Comparison of ENCODE assay signal across 9 cellular contexts in the genomic region with DNA sequence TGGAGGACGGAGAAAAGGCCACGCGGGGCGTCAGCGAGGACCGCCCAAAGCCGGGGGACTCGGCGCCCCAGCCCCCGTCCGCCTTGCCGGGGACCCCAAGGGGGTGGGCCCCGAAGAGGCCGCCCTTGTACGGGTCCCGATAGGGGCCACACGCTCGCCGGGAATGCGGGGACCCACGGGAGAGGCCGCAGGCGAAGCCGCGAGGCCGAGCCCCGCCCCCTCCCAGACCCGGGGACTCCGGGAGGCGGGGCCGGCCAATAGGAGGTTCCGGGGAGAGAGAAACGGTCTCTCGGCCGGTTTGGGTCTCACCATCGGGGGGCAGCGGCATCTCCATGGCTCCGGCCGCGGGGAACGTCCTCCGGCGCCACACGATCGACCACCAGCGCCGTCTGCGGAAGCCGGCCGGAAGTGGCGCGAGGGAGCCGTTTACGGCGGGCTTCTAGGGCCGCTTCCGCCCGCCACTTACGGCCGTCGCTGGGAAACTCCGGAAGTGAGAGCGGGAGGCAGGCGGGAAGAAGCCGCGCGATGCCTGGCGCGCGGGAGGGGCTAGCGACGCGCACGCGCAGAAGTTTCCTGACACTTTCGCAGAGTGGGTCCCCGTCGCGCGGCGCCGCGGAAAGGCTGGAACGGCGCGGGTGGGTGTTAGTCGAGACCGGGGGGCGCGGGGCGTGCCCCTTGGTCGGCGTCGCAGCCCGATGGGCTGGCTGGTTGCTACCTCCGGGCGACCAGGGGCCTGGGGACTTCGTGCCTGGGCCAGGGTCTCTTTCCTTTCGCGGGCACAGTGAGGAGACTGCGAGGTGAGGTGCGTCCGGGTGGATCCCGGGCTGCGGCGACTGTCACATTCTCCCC. TPM values are rescaled to one million over a fixed set of nuclear protein-coding genes. Genes with fewer than 3 reads are reported as not detected.
DNase-seq lines count a peak whose midpoint lies in the region; ATAC-seq, FAIRE-seq and TF ChIP-seq lines count a peak whose summit lies in the region.
"Had no signal": no experiment of that assay in that cellular context is flagged by ENCODE, and none has a peak within 500 bp of the region (broad histone marks: within the 10 kb centered on the region; RNA-seq: fewer than 3 reads in every experiment).

A gene with protein sequence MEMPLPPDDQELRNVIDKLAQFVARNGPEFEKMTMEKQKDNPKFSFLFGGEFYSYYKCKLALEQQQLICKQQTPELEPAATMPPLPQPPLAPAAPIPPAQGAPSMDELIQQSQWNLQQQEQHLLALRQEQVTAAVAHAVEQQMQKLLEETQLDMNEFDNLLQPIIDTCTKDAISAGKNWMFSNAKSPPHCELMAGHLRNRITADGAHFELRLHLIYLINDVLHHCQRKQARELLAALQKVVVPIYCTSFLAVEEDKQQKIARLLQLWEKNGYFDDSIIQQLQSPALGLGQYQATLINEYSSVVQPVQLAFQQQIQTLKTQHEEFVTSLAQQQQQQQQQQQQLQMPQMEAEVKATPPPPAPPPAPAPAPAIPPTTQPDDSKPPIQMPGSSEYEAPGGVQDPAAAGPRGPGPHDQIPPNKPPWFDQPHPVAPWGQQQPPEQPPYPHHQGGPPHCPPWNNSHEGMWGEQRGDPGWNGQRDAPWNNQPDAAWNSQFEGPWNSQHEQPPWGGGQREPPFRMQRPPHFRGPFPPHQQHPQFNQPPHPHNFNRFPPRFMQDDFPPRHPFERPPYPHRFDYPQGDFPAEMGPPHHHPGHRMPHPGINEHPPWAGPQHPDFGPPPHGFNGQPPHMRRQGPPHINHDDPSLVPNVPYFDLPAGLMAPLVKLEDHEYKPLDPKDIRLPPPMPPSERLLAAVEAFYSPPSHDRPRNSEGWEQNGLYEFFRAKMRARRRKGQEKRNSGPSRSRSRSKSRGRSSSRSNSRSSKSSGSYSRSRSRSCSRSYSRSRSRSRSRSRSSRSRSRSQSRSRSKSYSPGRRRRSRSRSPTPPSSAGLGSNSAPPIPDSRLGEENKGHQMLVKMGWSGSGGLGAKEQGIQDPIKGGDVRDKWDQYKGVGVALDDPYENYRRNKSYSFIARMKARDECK (minus strand): TSS at position 393 of the 849 bp plus-strand sequence. CDS start 59 bp downstream, at position 334.

- dilution Hi-C loops in keratinocyte (cut with MboI; ENCODE audit: extremely low pct_ligation_motif_present, low sequenced_read_pairs): no loop called here

- DNase-seq in AG20443 (ENCODE audit: low spot score): peak; percentile 99
- DNase-seq in NCI-H460 (ENCODE audit: extremely low read depth, low read depth): peak; percentile 84
- DNase-seq in activated CD4-positive, CD25-positive, alpha-beta regulatory T cell treated with anti-CD3 and anti-CD28 coated beads, Interleukin-2, amount 50 U/mL, for 72 hours: peak; percentile 95
- DNase-seq in cerebellar cortex (ENCODE audit: low spot score): peak; percentile 93
- DNase-seq in keratinocyte (ENCODE audit: low read depth, low spot score): peak; percentile 61
- DNase-seq in stimulated activated CD4-positive, alpha-beta T cell treated with anti-CD3 and anti-CD28 coated beads, Interleukin-12 subunit alpha, Interleukin-12 subunit beta, amount 100 ng/mL, for 48 hours (ENCODE audit: low read depth in 2 of 3, low spot score in 1 of 3): peak; percentile 88 to 93 (median 88)

- H3K27ac ChIP-seq in keratinocyte (ENCODE audit: control insufficient read depth, insufficient read depth, low read length): peak within 1 kb of the TSS; percentile 80

- no peaks in the 10 kb centered on the region for H3K27me3 ChIP-seq in keratinocyte (ENCODE audit: control insufficient read depth, extremely low read depth, insufficient read depth, low read length)

- peaks cover 66% of the 10 kb centered on the region for H3K79me2 ChIP-seq in keratinocyte (ENCODE audit: control insufficient read depth, insufficient read depth, low read length)

- peaks cover 14 to 27% of the 10 kb centered on the region in 2 experiments for H3K36me3 ChIP-seq in keratinocyte (ENCODE audit: control insufficient read depth in 2 of 2, extremely low read depth in 1 of 2, insufficient read depth in 2 of 2, low read length in 2 of 2)

- peak within 1 kb of the TSS; percentile 94 for H3K9ac ChIP-seq in keratinocyte (ENCODE audit: control insufficient read depth, extremely low read depth, insufficient read depth, low read length)

- H3K4me3 ChIP-seq in keratinocyte (ENCODE audit: control insufficient read depth in 2 of 3, extremely low read depth in 1 of 3, insufficient read depth in 2 of 3, low read depth in 1 of 3, low read length in 3 of 3): peak within 1 kb of the TSS; percentile 78 to 99 (median 99)

- FAIRE-seq in keratinocyte (lab: Jason Lieb, UNC): no peak
- FAIRE-seq: colon had no signal

- no peaks in the 10 kb centered on the region for H3K9me1 ChIP-seq in keratinocyte (ENCODE audit: control insufficient read depth, extremely low read depth, insufficient read depth, low read length)

- peak within 1 kb of the TSS; percentile 97 for H3K4me2 ChIP-seq in keratinocyte (ENCODE audit: control insufficient read depth, extremely low read depth, insufficient read depth, low read depth, low read length)

- peak within 1 kb of the TSS; percentile 76 for H2AFZ ChIP-seq in keratinocyte (ENCODE audit: control insufficient read depth, low read length)

- peaks cover 14% of the 10 kb centered on the region for H3K4me1 ChIP-seq in keratinocyte (ENCODE audit: control insufficient read depth, extremely low read depth, insufficient read depth, low read length)

- TF ChIP-seq CTCF in keratinocyte (optimal IDR thresholded peaks at IDR 0.05 in 1 of 3, IDR thresholded peaks at IDR 0.05 in 1 of 3, conservative IDR thresholded peaks at IDR 0.05 in 1 of 3; ENCODE audit: extremely low read depth in 1 of 3, insufficient read depth in 2 of 3, low read length in 3 of 3): no peak

- peak; percentile 58 for ATAC-seq in HG03378 (IDR thresholded peaks at IDR 0.05; ENCODE audit: unreplicated experiment)

- no peaks in the 10 kb centered on the region for H3K9me3 ChIP-seq in keratinocyte (ENCODE audit: control insufficient read depth, low read depth, low read length)

- peaks cover 21% of the 10 kb centered on the region for H4K20me1 ChIP-seq in keratinocyte (ENCODE audit: control insufficient read depth, extremely low read depth, insufficient read depth, low read length)

- TF ChIP-seq POLR2A in GM19099 (IDR thresholded peaks at IDR 0.05; ENCODE audit: extremely low read depth, insufficient read length, low read depth): peak; percentile 90

RNA-seq across cellular contexts. Expression of the gene that starts here (rescaled TPM):
- 5.9 and 7.0 TPM in 2 replicates for total RNA-seq in NCI-H460 (2014; rRNA removed; shearing (Covaris generic))
- 15.3 and 22.4 TPM in 2 replicates for polyA plus RNA-seq in NCI-H460 (2014; cell fraction: nucleus; rRNA removed)
- 3.3 to 9.1 TPM (median 3.6 TPM) in 3 replicates for polyA plus RNA-seq in keratinocyte
- 12.8 TPM for polyA plus RNA-seq in keratinocyte (2011; ENCODE audit: low read depth)
- 4.0 and 8.6 TPM in 2 replicates for polyA plus RNA-seq in keratinocyte (2011; cell fraction: cytosol; rRNA removed)
- polyA plus RNA-seq in keratinocyte (2011; cell fraction: nucleus; rRNA removed): 18.6 and 23.9 TPM in 2 replicates
- 16.1 and 26.7 TPM in 2 replicates for polyA plus RNA-seq in keratinocyte (2012; ENCODE audit: low replicate concordance)
- 1.9 to 30.9 TPM (median 5.2 TPM) in 3 replicates for polyA minus RNA-seq in keratinocyte
- polyA minus RNA-seq in keratinocyte (2011; cell fraction: cytosol; rRNA and poly(A)+ RNA removed): 13.4 TPM
- 11.7 and 18.0 TPM in 2 replicates for polyA minus RNA-seq in keratinocyte (2011; cell fraction: nucleus; rRNA and poly(A)+ RNA removed)

Comparison
In these comparisons a context has a peak if more than half of its experiments do, and no peak if none do; other contexts are left out.
1. Peak in every context shown above with its lines: DNase-seq, ATAC-seq, H3K4me3 ChIP-seq and H3K27ac ChIP-seq.